Comparison of ENCODE assay signal across 8 cellular contexts in the genomic region with DNA sequence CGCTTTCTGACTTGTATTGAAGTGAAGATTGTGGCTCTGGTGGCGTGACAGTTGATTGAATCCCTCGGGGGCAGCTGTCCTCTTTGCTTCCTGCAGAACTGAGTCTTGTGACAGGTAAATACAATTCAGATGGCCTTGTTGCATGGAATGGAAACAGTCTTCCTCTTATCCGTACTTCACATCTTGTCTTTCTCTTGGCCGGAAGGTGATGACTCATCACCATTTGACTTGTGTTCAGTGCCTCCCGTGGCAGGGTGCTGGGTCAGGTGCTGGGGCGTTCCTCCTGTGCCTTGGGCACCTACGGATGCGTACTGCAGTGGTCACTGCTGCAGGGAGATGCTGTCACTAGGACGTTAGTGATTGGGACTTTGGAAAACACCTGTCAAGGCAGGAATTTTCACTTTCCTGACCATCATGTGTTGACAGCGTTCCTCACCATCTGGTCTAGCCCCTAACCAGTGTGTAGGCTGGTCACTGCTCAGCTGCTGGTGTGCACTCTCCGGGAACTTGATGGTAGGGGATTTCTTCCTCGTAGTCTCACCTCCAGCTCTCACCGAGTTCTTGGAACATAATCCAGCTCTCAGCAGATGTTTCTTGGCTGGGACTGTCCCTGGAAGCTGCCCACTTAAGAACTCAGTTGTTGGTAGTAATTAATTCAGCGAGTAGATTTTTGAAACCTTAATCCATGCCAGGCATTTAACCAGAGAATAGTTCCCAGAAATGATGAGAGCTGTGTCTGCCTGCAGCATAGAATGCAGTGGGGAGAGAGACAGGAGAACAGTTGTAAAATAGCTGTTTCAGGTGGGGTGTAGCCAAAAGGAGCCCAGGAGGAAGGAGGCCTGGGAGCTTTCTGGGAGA. TPM values are rescaled to one million over a fixed set of nuclear protein-coding genes. Genes with fewer than 3 reads are reported as not detected.
DNase-seq lines count a peak whose midpoint lies in the region; ATAC-seq and TF ChIP-seq lines count a peak whose summit lies in the region.

No MANE protein-coding gene starts in this region.

- peak overlapping the region; percentile 2 for H3K4me3 ChIP-seq in retinal pigment epithelial cell (ENCODE audit: low read length)

- TF ChIP-seq CTCF in C4-2B (conservative IDR thresholded peaks at IDR 0.05) (no peak), retinal pigment epithelial cell (conservative IDR thresholded peaks at IDR 0.05; ENCODE audit: low read depth, low read length) (no peak)
- TF ChIP-seq CTCF in activated CD8-positive, alpha-beta T cell treated with anti-CD3 and anti-CD28 coated beads for 36 hours (IDR thresholded peaks at IDR 0.05), result no peak

- no peaks in the 10 kb centered on the region for H3K9me3 Mint-ChIP-seq in activated CD8-positive, alpha-beta T cell treated with anti-CD3 and anti-CD28 coated beads for 36 hours

- H3K27me3 Mint-ChIP-seq in activated CD8-positive, alpha-beta T cell treated with anti-CD3 and anti-CD28 coated beads for 36 hours, result no peaks in the 10 kb centered on the region

- intact Hi-C loops in activated CD8-positive, alpha-beta T cell treated with anti-CD3 and anti-CD28 coated beads for 36 hours (cut with micrococcal nuclease), result loop anchor here (5.0 kb wide), 1 partner anchor 150 kb away; the partner anchor contains the start of gene GRPEL1

- H3K36me3 Mint-ChIP-seq in activated CD8-positive, alpha-beta T cell treated with anti-CD3 and anti-CD28 coated beads for 36 hours (ENCODE audit: low read depth), result peaks cover 14% of the 10 kb centered on the region

- H3K4me3 Mint-ChIP-seq in activated CD8-positive, alpha-beta T cell treated with anti-CD3 and anti-CD28 coated beads for 36 hours, result peak overlapping the region; percentile 41

- POLR2A ChIA-PET in activated CD8-positive, alpha-beta T cell treated with anti-CD3 and anti-CD28 coated beads for 36 hours (lab: Charles Lee), result interaction anchor here (0.6 to 1.4 kb wide), 4 partner anchors 10 to 36 kb away, joined by 3 to 6 read pairs (median 4); no protein-coding TSS in a partner anchor

- H3K27ac ChIP-seq in C4-2B, result peak overlapping the region; percentile 70

- CTCF ChIA-PET in activated CD8-positive, alpha-beta T cell treated with anti-CD3 and anti-CD28 coated beads for 36 hours (lab: Charles Lee), result interaction anchor here (0.8 to 2.4 kb wide), 19 partner anchors 8 to 200 kb away, joined by 3 to 12 read pairs (median 4); partner anchors contain the start of genes GRPEL1 and TADA2B

- DNase-seq in Kasumi-1 (lab: John Stamatoyannopoulos, UW) (peak; percentile 58 to 68), erythroblast (lab: John Stamatoyannopoulos, UW) (peak; percentile 91 to 94), retinal pigment epithelial cell (ENCODE audit: low read depth) (no peak), iPS-NIHi11 (ENCODE audit: low spot score) (no peak), iPS-NIHi7 (ENCODE audit: extremely low spot score) (no peak)
- DNase-seq in activated CD8-positive, alpha-beta T cell treated with anti-CD3 and anti-CD28 coated beads for 36 hours, result peak; percentile 79

- peak; percentile 89 for TF ChIP-seq POLR2A in erythroblast (IDR thresholded peaks at IDR 0.05; ENCODE audit: low read length)

- ATAC-seq in activated CD8-positive, alpha-beta T cell treated with anti-CD3 and anti-CD28 coated beads for 36 hours, result peak; percentile 82
- ATAC-seq in HG02870 (IDR thresholded peaks at IDR 0.05; ENCODE audit: unreplicated experiment), result no peak

- H3K4me1 Mint-ChIP-seq in activated CD8-positive, alpha-beta T cell treated with anti-CD3 and anti-CD28 coated beads for 36 hours (ENCODE audit: low read depth), result peaks cover 64% of the 10 kb centered on the region

- peak overlapping the region; percentile 88 for H3K27ac Mint-ChIP-seq in activated CD8-positive, alpha-beta T cell treated with anti-CD3 and anti-CD28 coated beads for 36 hours

RNA-seq across cellular contexts. Expression of gene TBC1D14, which starts 7.2 kb away (rescaled TPM):
- total RNA-seq in activated CD8-positive, alpha-beta T cell treated with anti-CD3 and anti-CD28 coated beads for 36 hours, result 10 to 100 TPM; 34.7 to 36.3 TPM

Comparison
In these comparisons a context has a peak if more than half of its experiments do, and no peak if none do; other contexts are left out.
1. DNase-seq: peak in Kasumi-1 (2 of 2), activated CD8-positive, alpha-beta T cell treated with anti-CD3 and anti-CD28 coated beads for 36 hours (single experiment) and erythroblast (2 of 2); none in retinal pigment epithelial cell (single experiment), iPS-NIHi11 (single experiment) and iPS-NIHi7 (single experiment).